In genomic region chr1:34852677-34853217, GRCh38 we compare ENCODE assay signal across 8 cellular contexts. TPM values are rescaled to one million over a fixed set of nuclear protein-coding genes. Genes with fewer than 3 reads are reported as not detected.
DNase-seq lines count a peak whose midpoint lies in the region; ATAC-seq and TF ChIP-seq lines count a peak whose summit lies in the region.

No MANE protein-coding gene starts in this region.

- no peaks in the 10 kb centered on the region for H3K9me3 Mint-ChIP-seq in CD4-positive, alpha-beta T cell
- no peaks in the 10 kb centered on the region for H3K9me3 Mint-ChIP-seq in activated CD4-positive, alpha-beta T cell treated with anti-CD3 and anti-CD28 coated beads, Interleukin-2, amount 10 ng/mL, durations not matched to agents 24 days and 14 days
- H3K9me3 Mint-ChIP-seq in dendritic cell treated with granulocyte-macrophage colony-stimulating factor and Interleukin-4, amounts not matched to agents 40 ng/mL and 50 ng/mL, for 4 days: no peaks in the 10 kb centered on the region

- no peak for TF ChIP-seq POLR2A in lower leg skin (IDR thresholded peaks at IDR 0.05)

- peaks cover 26% of the 10 kb centered on the region for H3K4me1 Mint-ChIP-seq in CD4-positive, alpha-beta T cell (ENCODE audit: low read depth)
- peaks cover 11% of the 10 kb centered on the region for H3K4me1 Mint-ChIP-seq in activated CD4-positive, alpha-beta T cell treated with anti-CD3 and anti-CD28 coated beads, Interleukin-2, amount 10 ng/mL, durations not matched to agents 24 days and 14 days
- peaks cover 20% of the 10 kb centered on the region for H3K4me1 Mint-ChIP-seq in dendritic cell treated with granulocyte-macrophage colony-stimulating factor and Interleukin-4, amounts not matched to agents 40 ng/mL and 50 ng/mL, for 4 days (ENCODE audit: low read depth)

- H3K27ac ChIP-seq in CD4-positive, alpha-beta T cell (ENCODE audit: low read depth, low read length): no peak overlapping the region

- POLR2A ChIA-PET in CD4-positive, alpha-beta T cell (lab: Charles Lee): interaction anchor here (0.6 to 1.6 kb wide), 5 partner anchors 8 to 94 kb away, joined by 3 to 7 read pairs (median 3); partner anchors contain the start of gene GJB4

- peak; percentile 92 for TF ChIP-seq CTCF in CD4-positive, alpha-beta T cell (IDR thresholded peaks at IDR 0.05)
- TF ChIP-seq CTCF in lower leg skin (IDR thresholded peaks at IDR 0.05): peak in 1 of 3 donors; percentile 99

- H3K9me3 ChIP-seq in CD4-positive, alpha-beta T cell (ENCODE audit: control insufficient read depth, low read length): no peaks in the 10 kb centered on the region

- H3K36me3 Mint-ChIP-seq in CD4-positive, alpha-beta T cell (ENCODE audit: low read depth): peaks cover 62% of the 10 kb centered on the region
- peaks cover 40% of the 10 kb centered on the region for H3K36me3 Mint-ChIP-seq in activated CD4-positive, alpha-beta T cell treated with anti-CD3 and anti-CD28 coated beads, Interleukin-2, amount 10 ng/mL, durations not matched to agents 24 days and 14 days (ENCODE audit: low read depth)
- peaks cover 93% of the 10 kb centered on the region for H3K36me3 Mint-ChIP-seq in dendritic cell treated with granulocyte-macrophage colony-stimulating factor and Interleukin-4, amounts not matched to agents 40 ng/mL and 50 ng/mL, for 4 days (ENCODE audit: low read depth)

- CTCF ChIA-PET in CD4-positive, alpha-beta T cell (lab: Charles Lee): interaction anchor here (0.6 to 6.5 kb wide), 17 partner anchors 9 to 785 kb away, joined by 3 to 131 read pairs (median 4); no protein-coding TSS in a partner anchor

- no peak overlapping the region for H3K4me3 Mint-ChIP-seq in CD4-positive, alpha-beta T cell
- no peak overlapping the region for H3K4me3 Mint-ChIP-seq in activated CD4-positive, alpha-beta T cell treated with anti-CD3 and anti-CD28 coated beads, Interleukin-2, amount 10 ng/mL, durations not matched to agents 24 days and 14 days
- H3K4me3 Mint-ChIP-seq in dendritic cell treated with granulocyte-macrophage colony-stimulating factor and Interleukin-4, amounts not matched to agents 40 ng/mL and 50 ng/mL, for 4 days: no peak overlapping the region

- peak; percentile 74 to 90 (median 84) for DNase-seq in CD4-positive, alpha-beta T cell
- peak; percentile 93 for DNase-seq in NCI-H526 treated with DMSO at 0.1 percent for 48 hours (lab: John Stamatoyannopoulos, UW)
- peak; percentile 97 for DNase-seq in activated CD4-positive, alpha-beta T cell treated with anti-CD3 and anti-CD28 coated beads, Interleukin-2, amount 10 ng/mL, durations not matched to agents 24 days and 14 days
- peak; percentile 87 to 98 for DNase-seq in lower leg skin (ENCODE audit: low spot score in 2 of 2)
- peak; percentile 82 to 83 for DNase-seq in stimulated activated CD4-positive, alpha-beta T cell treated with anti-CD3 and anti-CD28 coated beads, Interleukin-4, amount 100 ng/mL, for 48 hours (ENCODE audit: low read depth in 2 of 2)

- ATAC-seq in CD4-positive, alpha-beta T cell (ENCODE audit: poor library complexity): peak; percentile 100
- ATAC-seq in GM19452 (IDR thresholded peaks at IDR 0.05; ENCODE audit: unreplicated experiment): peak; percentile 89
- peak; percentile 95 for ATAC-seq in HG03565 (IDR thresholded peaks at IDR 0.05; ENCODE audit: unreplicated experiment)

- 20 to 31% methylated on average over 6 of the region's 6 CpGs for WGBS in lower leg skin, 2 donors

- no peak overlapping the region for H3K4me3 ChIP-seq in lower leg skin (ENCODE audit: low read depth, poor library complexity, severe bottlenecking)

- intact Hi-C loops in CD4-positive, alpha-beta T cell (cut with DNase I, micrococcal nuclease): loop anchor here (1.0 to 10.0 kb wide), 7 partner anchors 14 to 1080 kb away; partner anchors contain the start of genes AGO3 (in 1 of the 2), SFPQ (in 1 of the 2) and TMEM35B (in 1 of the 2)
- intact Hi-C loops in activated CD4-positive, alpha-beta T cell treated with anti-CD3 and anti-CD28 coated beads, Interleukin-2, amount 10 ng/mL, durations not matched to agents 24 days and 14 days (cut with micrococcal nuclease): loop anchor here (1.0 to 10.0 kb wide), 5 partner anchors 14 to 920 kb away; partner anchors contain the start of genes TMEM35B and ZMYM1
- intact Hi-C loops in dendritic cell treated with granulocyte-macrophage colony-stimulating factor and Interleukin-4, amounts not matched to agents 40 ng/mL and 50 ng/mL, for 4 days (cut with micrococcal nuclease): loop anchor here (1.0 to 5.0 kb wide), 2 partner anchors 14 to 65 kb away; no protein-coding TSS in a partner anchor
- intact Hi-C loops in lower leg skin (cut with DNase I; ENCODE audit: low total_unique reads): no loop called here

- no peaks in the 10 kb centered on the region for H3K27me3 ChIP-seq in CD4-positive, alpha-beta T cell (ENCODE audit: control insufficient read depth, insufficient read depth, low read length)

- peak overlapping the region; percentile 48 for H3K27ac Mint-ChIP-seq in CD4-positive, alpha-beta T cell
- peak overlapping the region; percentile 3 for H3K27ac Mint-ChIP-seq in activated CD4-positive, alpha-beta T cell treated with anti-CD3 and anti-CD28 coated beads, Interleukin-2, amount 10 ng/mL, durations not matched to agents 24 days and 14 days
- H3K27ac Mint-ChIP-seq in dendritic cell treated with granulocyte-macrophage colony-stimulating factor and Interleukin-4, amounts not matched to agents 40 ng/mL and 50 ng/mL, for 4 days: peak overlapping the region; percentile 21

- H3K27me3 Mint-ChIP-seq in CD4-positive, alpha-beta T cell: no peaks in the 10 kb centered on the region
- H3K27me3 Mint-ChIP-seq in activated CD4-positive, alpha-beta T cell treated with anti-CD3 and anti-CD28 coated beads, Interleukin-2, amount 10 ng/mL, durations not matched to agents 24 days and 14 days: no peaks in the 10 kb centered on the region
- H3K27me3 Mint-ChIP-seq in dendritic cell treated with granulocyte-macrophage colony-stimulating factor and Interleukin-4, amounts not matched to agents 40 ng/mL and 50 ng/mL, for 4 days: no peaks in the 10 kb centered on the region

RNA-seq across cellular contexts. Expression of gene SMIM12, which starts 6.8 kb away (rescaled TPM):
- total RNA-seq in CD4-positive, alpha-beta T cell: 10 to 100 TPM; 43.0 to 44.6 TPM
- total RNA-seq in activated CD4-positive, alpha-beta T cell treated with anti-CD3 and anti-CD28 coated beads, Interleukin-2, amount 10 ng/mL, durations not matched to agents 24 days and 14 days: 63.2 TPM in 2 replicates
- 10 to 100 TPM; 22.7 to 28.8 (median 25.7) TPM for total RNA-seq in lower leg skin

RNA-seq across cellular contexts. Expression of gene GJA4, which starts 59.9 kb away (rescaled TPM):
- not detected for total RNA-seq in CD4-positive, alpha-beta T cell
- not detected in 2 replicates for total RNA-seq in activated CD4-positive, alpha-beta T cell treated with anti-CD3 and anti-CD28 coated beads, Interleukin-2, amount 10 ng/mL, durations not matched to agents 24 days and 14 days
- 10 to 100 TPM in 3 of 4 donors, 1 to 10 TPM in 1; 2.9 to 30.8 (median 12.8) TPM for total RNA-seq in lower leg skin
